In genomic region chr11:66317766-66318575, GRCh38 we compare ENCODE assay signal across 1 cellular context.
TF ChIP-seq lines count a peak whose summit lies in the region.

No MANE protein-coding gene starts in this region.

TF ChIP-seq in GM12878, 131 proteins besides CTCF, POLR2A, EP300 and RAD21 (continued from another document):
- TF ChIP-seq CUX1 (IDR thresholded peaks at IDR 0.05; ENCODE audit: insufficient replicate concordance, low read depth, low read length) (no peak), TCF12 (IDR thresholded peaks at IDR 0.05; ENCODE audit: low read depth, low read length) (peak; percentile 61; the same call in 1 of the 2 replicates), SP1 (IDR thresholded peaks at IDR 0.05; ENCODE audit: low read depth, low read length) (peak; percentile 49), WRNIP1 (IDR thresholded peaks at IDR 0.05; ENCODE audit: borderline replicate concordance, low read depth, low read length) (no peak)
